Comparison of ENCODE assay signal across 11 cellular contexts in genomic region chr17:19347323-19348080, GRCh38. TPM values are rescaled to one million over a fixed set of nuclear protein-coding genes. Genes with fewer than 3 reads are reported as not detected.
A peak's percentile ranks its signal among the peaks of the same experiment; 100 is the strongest.
DNase-seq lines count a peak whose midpoint lies in the region; ATAC-seq and TF ChIP-seq lines count a peak whose summit lies in the region.
"Had no signal": no experiment of that assay in that cellular context is flagged by ENCODE, and none has a peak within 500 bp of the region (broad histone marks: within the 10 kb centered on the region; RNA-seq: fewer than 3 reads in every experiment).

No MANE protein-coding gene starts in this region.

- no peak for TF ChIP-seq CTCF in HCT116 (IDR thresholded peaks at IDR 0.05 in 2 of 3, conservative IDR thresholded peaks at IDR 0.05 in 1 of 3; ENCODE audit: borderline replicate concordance in 1 of 3, insufficient read depth in 1 of 3, low read depth in 2 of 3, low read length in 2 of 3)

- peak; percentile 42 for ATAC-seq in HCT116
- peak; percentile 12 for ATAC-seq in memory B cell (ENCODE audit: low read depth)
- ATAC-seq in stimulated activated naive B cell treated with anti-CD40 and anti-IgM and Interleukin-4, amounts not matched to agents 10 μg/mL and 1 μg/mL and 100 μg/mL, for 72 hours (replicated peaks), result peak; percentile 44 to 60
- ATAC-seq in GM21390 (IDR thresholded peaks at IDR 0.05; ENCODE audit: unreplicated experiment), result no peak
- ATAC-seq in HG02798 (IDR thresholded peaks at IDR 0.05; ENCODE audit: poor library complexity, unreplicated experiment), result no peak

- peaks cover 26 to 36% of the 10 kb centered on the region in 2 experiments for H3K4me1 ChIP-seq in HCT116 (ENCODE audit: control insufficient read depth in 1 of 2, insufficient read depth in 2 of 2, low read length in 2 of 2)
- H3K4me1 ChIP-seq: colonic mucosa had no signal

- H3K36me3 ChIP-seq in HCT116 (ENCODE audit: control insufficient read depth in 1 of 2, insufficient read depth in 2 of 2, low read length in 2 of 2), result 0 out of 4 replicates have a peak, but pooled peaks cover 0 to 3% of the 10 kb centered on the region in 2 experiments
- H3K36me3 ChIP-seq: colonic mucosa had no signal

- H3K27ac ChIP-seq in HCT116 (ENCODE audit: low read depth, low read length) (peak overlapping the region; percentile 70), angular gyrus (ENCODE audit: low read depth, low read length) (peak overlapping the region; percentile 83)

- H3K4me1 Mint-ChIP-seq in memory B cell, result peaks cover 7% of the 10 kb centered on the region
- peaks cover 9% of the 10 kb centered on the region in 2 donors for H3K4me1 Mint-ChIP-seq in stimulated activated naive B cell treated with anti-CD40 and anti-IgM and Interleukin-4, amounts not matched to agents 10 μg/mL and 1 μg/mL and 100 μg/mL, for 72 hours

- no peak for DNase-seq in HCT116 (ENCODE audit: low read depth, low spot score)
- DNase-seq in memory B cell (ENCODE audit: low spot score in 2 of 2), result no peak
- no peak for DNase-seq in stimulated activated naive B cell treated with anti-CD40 and anti-IgM and Interleukin-4, amounts not matched to agents 10 μg/mL and 1 μg/mL and 100 μg/mL, for 72 hours
- no peak for DNase-seq in hypothalamus (lab: John Stamatoyannopoulos, UW)
- DNase-seq in NCI-H82 (lab: John Stamatoyannopoulos, UW), result no peak
- DNase-seq: activated T-cell treated with anti-CD3 and anti-CD28 coated beads, Interleukin-2, amount 50 U/mL, for 48 hours; glutamatergic neuron had no signal

- peak overlapping the region; percentile 35 for H3K9ac ChIP-seq in HCT116 (ENCODE audit: low read length)

- BruUV-seq in HCT116 (replicated peaks; lab: Mats Ljungman, UMichigan), result no TSS peak

- no peak for TF ChIP-seq POLR2A in HCT116 (IDR thresholded peaks at IDR 0.05; ENCODE audit: borderline replicate concordance, extremely low read depth, insufficient read depth, insufficient read length)

- no peaks in the 10 kb centered on the region for H3K36me3 Mint-ChIP-seq in memory B cell
- peaks cover 0 to 2% of the 10 kb centered on the region in 2 donors for H3K36me3 Mint-ChIP-seq in stimulated activated naive B cell treated with anti-CD40 and anti-IgM and Interleukin-4, amounts not matched to agents 10 μg/mL and 1 μg/mL and 100 μg/mL, for 72 hours

- no peak overlapping the region for H3K4me3 Mint-ChIP-seq in memory B cell
- H3K4me3 Mint-ChIP-seq in stimulated activated naive B cell treated with anti-CD40 and anti-IgM and Interleukin-4, amounts not matched to agents 10 μg/mL and 1 μg/mL and 100 μg/mL, for 72 hours, result no peak overlapping the region

- CTCF ChIA-PET in HCT116 (lab: Charles Lee), result interaction anchor here (1.1 kb wide), 1 partner anchor 9 kb away, joined by 3 read pairs; no protein-coding TSS in a partner anchor

- peak overlapping the region; percentile 65 for H3K4me2 ChIP-seq in HCT116 (ENCODE audit: low read length)

- RAD21 ChIA-PET in HCT116 (lab: Charles Lee; ENCODE audit: low non-redundant PET in 1 of 2, low total read pairs in 2 of 2, uncharacterized antibody in 2 of 2, unreplicated experiment in 2 of 2), result no interaction called here

- peaks cover 4% of the 10 kb centered on the region for H3K27me3 Mint-ChIP-seq in memory B cell
- H3K27me3 Mint-ChIP-seq in stimulated activated naive B cell treated with anti-CD40 and anti-IgM and Interleukin-4, amounts not matched to agents 10 μg/mL and 1 μg/mL and 100 μg/mL, for 72 hours, result peaks cover 13 to 14% of the 10 kb centered on the region in 2 donors

- POLR2A ChIA-PET in HCT116 (lab: Charles Lee), result no interaction called here

- H3K27me3 ChIP-seq in HCT116 (ENCODE audit: insufficient read depth, low read length), result no peaks in the 10 kb centered on the region
- H3K27me3 ChIP-seq: colonic mucosa had no signal

- intact Hi-C loops in HCT116 (cut with micrococcal nuclease), result no loop called here

- H3K27ac Mint-ChIP-seq in memory B cell, result no peak overlapping the region
- H3K27ac Mint-ChIP-seq in stimulated activated naive B cell treated with anti-CD40 and anti-IgM and Interleukin-4, amounts not matched to agents 10 μg/mL and 1 μg/mL and 100 μg/mL, for 72 hours, result peak overlapping the region; percentile 71

- peak overlapping the region in 1 of 2 experiments; percentile 2; a peak in 1 of 4 replicates for H3K4me3 ChIP-seq in HCT116 (replicated peaks in 1 of 2; ENCODE audit: low read depth in 1 of 2, low read length in 2 of 2)
- H3K4me3 ChIP-seq: colonic mucosa had no signal

- H4K20me1 ChIP-seq in HCT116 (ENCODE audit: insufficient read depth), result no peaks in the 10 kb centered on the region

- no peaks in the 10 kb centered on the region for H3K9me3 ChIP-seq in HCT116 (ENCODE audit: control insufficient read depth in 1 of 2, insufficient read depth in 1 of 2, low read depth in 1 of 2, low read length in 2 of 2)
- H3K9me3 ChIP-seq: colonic mucosa had no signal

- H3K79me2 ChIP-seq in HCT116 (ENCODE audit: insufficient read depth, low read length), result no peaks in the 10 kb centered on the region

- no peak for TF ChIP-seq RAD21 in HCT116 (IDR thresholded peaks at IDR 0.05; ENCODE audit: low read depth)

- H3K9me2 ChIP-seq in HCT116 (ENCODE audit: insufficient read depth), result no peaks in the 10 kb centered on the region

- no peak overlapping the region for H2AFZ ChIP-seq in HCT116 (ENCODE audit: low read depth, low read length, poor library complexity, severe bottlenecking)

- no peaks in the 10 kb centered on the region for H3K9me3 Mint-ChIP-seq in memory B cell
- H3K9me3 Mint-ChIP-seq in stimulated activated naive B cell treated with anti-CD40 and anti-IgM and Interleukin-4, amounts not matched to agents 10 μg/mL and 1 μg/mL and 100 μg/mL, for 72 hours, result no peaks in the 10 kb centered on the region

TF ChIP-seq in HCT116, 20 proteins besides CTCF, POLR2A, EP300 and RAD21:
- TF ChIP-seq JUND (IDR thresholded peaks at IDR 0.05) (no peak), SIN3A (IDR thresholded peaks at IDR 0.05; ENCODE audit: low read depth) (no peak), REST (IDR thresholded peaks at IDR 0.05; ENCODE audit: low read depth) (no peak)

RNA-seq across cellular contexts. Expression of gene B9D1, which starts 15.0 kb away (rescaled TPM):
- total RNA-seq in HCT116 (2021; ENCODE audit: unreplicated experiment), result 20.0 TPM
- 22.5 and 31.2 TPM in 2 replicates for polyA plus RNA-seq in HCT116 (2012)

RNA-seq across cellular contexts. Expression of gene MAPK7, which starts 30.8 kb away (rescaled TPM):
- total RNA-seq in HCT116 (2021; ENCODE audit: unreplicated experiment), result 15.3 TPM
- 12.2 and 14.8 TPM in 2 replicates for polyA plus RNA-seq in HCT116 (2012)

RNA-seq across cellular contexts. Expression of gene MFAP4, which starts 39.5 kb away (rescaled TPM):
- 0.52 TPM for total RNA-seq in HCT116 (2021; ENCODE audit: unreplicated experiment)
- 0.16 and 0.39 TPM in 2 replicates for polyA plus RNA-seq in HCT116 (2012)

Comparison
In these comparisons a context has a peak if more than half of its experiments do, and no peak if none do; other contexts are left out.
1. ATAC-seq: peak in HCT116 (single experiment), memory B cell (single experiment) and stimulated activated naive B cell treated with anti-CD40 and anti-IgM and Interleukin-4, amounts not matched to agents 10 μg/mL and 1 μg/mL and 100 μg/mL, for 72 hours (2 of 2); none in GM21390 (single experiment) and HG02798 (single experiment).